Comparison of ENCODE assay signal across 8 cellular contexts in the genomic region with DNA sequence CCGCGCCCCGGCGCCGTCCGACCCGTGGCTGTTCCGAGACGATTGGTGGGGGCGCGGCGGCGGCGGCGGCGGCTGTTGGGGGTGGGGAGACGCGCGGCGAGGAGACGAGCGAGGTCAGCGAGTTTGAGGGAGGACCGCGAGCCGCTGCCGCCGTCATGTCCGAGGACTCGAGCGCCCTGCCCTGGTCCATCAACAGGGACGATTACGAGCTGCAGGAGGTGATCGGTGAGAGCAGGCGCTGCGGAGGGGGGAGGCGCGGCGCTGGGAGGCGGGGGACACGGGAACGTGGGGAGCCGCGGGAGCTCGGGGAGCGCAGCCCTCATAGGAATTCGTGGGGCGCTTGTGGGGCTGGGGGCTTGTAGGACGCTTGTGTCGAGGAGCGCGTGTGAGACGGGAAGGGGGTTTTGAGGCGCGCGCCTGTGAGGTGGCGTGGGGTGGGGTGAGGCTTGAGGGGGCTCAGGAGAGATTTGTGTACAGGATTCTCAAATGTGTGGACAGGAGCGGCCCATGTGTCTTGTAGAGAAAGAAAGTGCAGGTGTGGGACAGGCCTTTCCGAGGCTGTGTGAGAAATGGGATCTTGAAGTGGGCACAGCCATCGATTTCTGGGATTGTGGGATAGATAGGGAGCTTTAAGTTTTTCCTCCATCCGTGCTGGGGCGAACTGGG. TPM values are rescaled to one million over a fixed set of nuclear protein-coding genes. Genes with fewer than 3 reads are reported as not detected.
DNase-seq lines count a peak whose midpoint lies in the region; ATAC-seq and TF ChIP-seq lines count a peak whose summit lies in the region.

No MANE protein-coding gene starts in this region.

- H3K9me3 Mint-ChIP-seq in activated CD4-positive, alpha-beta T cell treated with anti-CD3 and anti-CD28 coated beads for 36 hours (ENCODE audit: low read depth): no peaks in the 10 kb centered on the region
- H3K9me3 Mint-ChIP-seq in stimulated activated naive B cell treated with anti-CD40 and anti-IgM and Interleukin-4, amounts not matched to agents 10 μg/mL and 1 μg/mL and 100 μg/mL, for 72 hours: no peaks in the 10 kb centered on the region

- in situ Hi-C loops in brain microvascular endothelial cell (cut with HindIII; ENCODE audit: low pct_ligation_motif_present, low sequenced_read_pairs): no loop called here

- H3K4me3 Mint-ChIP-seq in activated CD4-positive, alpha-beta T cell treated with anti-CD3 and anti-CD28 coated beads for 36 hours: peak overlapping the region; percentile 92
- peak overlapping the region; percentile 96 to 97 for H3K4me3 Mint-ChIP-seq in stimulated activated naive B cell treated with anti-CD40 and anti-IgM and Interleukin-4, amounts not matched to agents 10 μg/mL and 1 μg/mL and 100 μg/mL, for 72 hours

- CTCF ChIA-PET in activated CD4-positive, alpha-beta T cell treated with anti-CD3 and anti-CD28 coated beads for 36 hours (lab: Charles Lee): interaction anchor here (0.8 to 1.6 kb wide), 5 partner anchors 9 to 181 kb away, joined by 3 to 7 read pairs (median 3); a partner anchor contains a TSS

- H3K27ac Mint-ChIP-seq in activated CD4-positive, alpha-beta T cell treated with anti-CD3 and anti-CD28 coated beads for 36 hours: peak overlapping the region; percentile 99
- H3K27ac Mint-ChIP-seq in stimulated activated naive B cell treated with anti-CD40 and anti-IgM and Interleukin-4, amounts not matched to agents 10 μg/mL and 1 μg/mL and 100 μg/mL, for 72 hours: peak overlapping the region; percentile 99

- ATAC-seq in activated CD4-positive, alpha-beta T cell treated with anti-CD3 and anti-CD28 coated beads for 36 hours: no peak
- peak; percentile 4 to 24 for ATAC-seq in stimulated activated naive B cell treated with anti-CD40 and anti-IgM and Interleukin-4, amounts not matched to agents 10 μg/mL and 1 μg/mL and 100 μg/mL, for 72 hours (replicated peaks)
- ATAC-seq in GM21737 (IDR thresholded peaks at IDR 0.05; ENCODE audit: unreplicated experiment): no peak
- ATAC-seq in HG03520 (IDR thresholded peaks at IDR 0.05; ENCODE audit: unreplicated experiment): no peak

- no peaks in the 10 kb centered on the region for H3K27me3 Mint-ChIP-seq in activated CD4-positive, alpha-beta T cell treated with anti-CD3 and anti-CD28 coated beads for 36 hours
- no peaks in the 10 kb centered on the region for H3K27me3 Mint-ChIP-seq in stimulated activated naive B cell treated with anti-CD40 and anti-IgM and Interleukin-4, amounts not matched to agents 10 μg/mL and 1 μg/mL and 100 μg/mL, for 72 hours

- peak overlapping the region; percentile 84 for H3K4me3 ChIP-seq in brain microvascular endothelial cell (ENCODE audit: low read depth, low read length)

- peak overlapping the region; percentile 99 for H3K27ac ChIP-seq in brain microvascular endothelial cell

- peaks cover 47% of the 10 kb centered on the region for H3K4me1 Mint-ChIP-seq in activated CD4-positive, alpha-beta T cell treated with anti-CD3 and anti-CD28 coated beads for 36 hours
- peaks cover 42 to 57% of the 10 kb centered on the region in 2 donors for H3K4me1 Mint-ChIP-seq in stimulated activated naive B cell treated with anti-CD40 and anti-IgM and Interleukin-4, amounts not matched to agents 10 μg/mL and 1 μg/mL and 100 μg/mL, for 72 hours

- intact Hi-C loops in activated CD4-positive, alpha-beta T cell treated with anti-CD3 and anti-CD28 coated beads for 36 hours (cut with DNase I, micrococcal nuclease): loop anchor here (1.0 to 10.0 kb wide), 9 partner anchors 29 to 1240 kb away; a partner anchor contains a TSS

- peaks cover 16% of the 10 kb centered on the region for H3K36me3 Mint-ChIP-seq in activated CD4-positive, alpha-beta T cell treated with anti-CD3 and anti-CD28 coated beads for 36 hours (ENCODE audit: low read depth)
- H3K36me3 Mint-ChIP-seq in stimulated activated naive B cell treated with anti-CD40 and anti-IgM and Interleukin-4, amounts not matched to agents 10 μg/mL and 1 μg/mL and 100 μg/mL, for 72 hours: peaks cover 11 to 31% of the 10 kb centered on the region in 2 donors

- POLR2A ChIA-PET in activated CD4-positive, alpha-beta T cell treated with anti-CD3 and anti-CD28 coated beads for 36 hours (lab: Charles Lee): interaction anchor here (0.6 to 4.1 kb wide), 4 partner anchors 23 to 341 kb away, joined by 3 to 47 read pairs (median 6); a partner anchor contains a TSS

- DNase-seq in activated CD4-positive, alpha-beta T cell treated with anti-CD3 and anti-CD28 coated beads for 36 hours: peak; percentile 67
- no peak for DNase-seq in activated CD4-positive, alpha-beta T cell treated with anti-CD3 and anti-CD28 coated beads for 1 hour
- DNase-seq in NAMALWA (ENCODE audit: low spot score) (peak; percentile 44), brain microvascular endothelial cell (peak; percentile 43), kidney tubule cell (ENCODE audit: low spot score) (peak; percentile 25)
- DNase-seq in stimulated activated naive B cell treated with anti-CD40 and anti-IgM and Interleukin-4, amounts not matched to agents 10 μg/mL and 1 μg/mL and 100 μg/mL, for 72 hours: no peak

- H3K27me3 ChIP-seq in brain microvascular endothelial cell (replicated peaks): no peaks in the 10 kb centered on the region

- H3K36me3 ChIP-seq in brain microvascular endothelial cell (replicated peaks): no peaks in the 10 kb centered on the region

- TF ChIP-seq CTCF in brain microvascular endothelial cell (IDR thresholded peaks at IDR 0.05; ENCODE audit: low read depth, low read length, missing control alignments): no peak

RNA-seq across cellular contexts. Expression of a gene that starts 0.5 kb away (rescaled TPM):
- 10 to 100 TPM; 53.7 to 56.0 TPM for total RNA-seq in activated CD4-positive, alpha-beta T cell treated with anti-CD3 and anti-CD28 coated beads for 36 hours

RNA-seq across cellular contexts. Expression of a gene that starts 27.4 kb away (rescaled TPM):
- 10 to 100 TPM; 32.8 to 33.1 TPM for total RNA-seq in activated CD4-positive, alpha-beta T cell treated with anti-CD3 and anti-CD28 coated beads for 36 hours

RNA-seq across cellular contexts. Expression of a gene that starts 28.9 kb away (rescaled TPM):
- total RNA-seq in activated CD4-positive, alpha-beta T cell treated with anti-CD3 and anti-CD28 coated beads for 36 hours: 10 to 100 TPM; 52.2 to 64.6 TPM

Comparison
In these comparisons a context has a peak if more than half of its experiments do, and no peak if none do; other contexts are left out.
1. DNase-seq: peak in activated CD4-positive, alpha-beta T cell treated with anti-CD3 and anti-CD28 coated beads for 36 hours (single experiment), NAMALWA (single experiment), brain microvascular endothelial cell (single experiment) and kidney tubule cell (single experiment); none in activated CD4-positive, alpha-beta T cell treated with anti-CD3 and anti-CD28 coated beads for 1 hour (single experiment) and stimulated activated naive B cell treated with anti-CD40 and anti-IgM and Interleukin-4, amounts not matched to agents 10 μg/mL and 1 μg/mL and 100 μg/mL, for 72 hours (single experiment).
2. ATAC-seq: peak in stimulated activated naive B cell treated with anti-CD40 and anti-IgM and Interleukin-4, amounts not matched to agents 10 μg/mL and 1 μg/mL and 100 μg/mL, for 72 hours (2 of 2); none in activated CD4-positive, alpha-beta T cell treated with anti-CD3 and anti-CD28 coated beads for 36 hours (single experiment), GM21737 (single experiment) and HG03520 (single experiment).